14 cellular contexts compared by ENCODE assay signal in the genomic region with DNA sequence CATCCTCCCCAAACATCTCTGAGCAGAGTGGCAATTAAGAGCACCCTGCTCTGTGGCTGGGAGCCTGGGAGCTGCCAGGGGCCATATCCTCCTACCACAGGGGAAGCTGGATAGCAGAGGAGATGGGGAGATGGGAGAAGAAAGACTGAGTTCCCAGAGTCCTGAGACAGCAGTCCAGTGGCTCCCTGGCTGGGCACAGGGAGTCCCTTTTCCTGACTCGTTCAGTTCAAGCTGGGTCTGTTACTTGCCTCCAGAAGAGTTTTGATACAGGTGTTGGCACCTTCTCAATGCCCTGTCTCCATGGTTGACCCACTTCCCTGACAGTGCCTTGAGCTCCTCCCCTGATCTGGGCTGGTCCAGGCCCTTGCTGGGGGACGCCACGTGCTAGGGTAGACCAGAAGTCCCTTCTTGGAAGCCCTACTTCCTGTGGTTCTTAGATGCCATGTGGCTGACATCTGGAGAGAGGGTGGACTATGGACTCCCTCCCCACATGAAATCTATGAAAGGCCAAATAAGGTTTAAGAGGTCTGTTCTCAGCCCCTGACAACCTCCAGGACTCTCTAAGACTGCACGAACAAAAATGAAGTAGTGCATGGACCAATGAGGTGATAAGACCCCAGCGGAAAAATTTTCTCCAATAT.
DNase-seq lines count a peak whose midpoint lies in the region; ATAC-seq and TF ChIP-seq lines count a peak whose summit lies in the region.
"Had no signal": no experiment of that assay in that cellular context is flagged by ENCODE, and none has a peak within 500 bp of the region (broad histone marks: within the 10 kb centered on the region; RNA-seq: fewer than 3 reads in every experiment).

No MANE protein-coding gene starts in this region.

- H3K4me1 Mint-ChIP-seq in activated naive CD8-positive, alpha-beta T cell treated with anti-CD3 and anti-CD28 coated beads, Interleukin-2, amount 50 U/mL, for 24 hours, result peaks cover 94% of the 10 kb centered on the region

- H3K27ac ChIP-seq in lower lobe of right lung (peak overlapping the region; percentile 66), stomach (peak overlapping the region; percentile 53 to 99 (median 99))
- H3K27ac ChIP-seq: 22Rv1 had no signal

- H3K27me3 Mint-ChIP-seq in activated naive CD8-positive, alpha-beta T cell treated with anti-CD3 and anti-CD28 coated beads, Interleukin-2, amount 50 U/mL, for 24 hours, result peaks cover 5% of the 10 kb centered on the region

- H3K9me3 ChIP-seq in lower lobe of right lung (no peaks in the 10 kb centered on the region), stomach (peaks cover 0 to under 1% (median 0%) of the 10 kb centered on the region in 4 donors)
- H3K9me3 ChIP-seq: MG63 had no signal

- intact Hi-C loops in lower lobe of right lung (cut with DNase I) (loop anchor here (10.0 kb wide), 1 partner anchor 229 kb away; the partner anchor contains the start of gene NFIL3), stomach (cut with DNase I; ENCODE audit: low total_unique reads) (no loop called here)

- peak; percentile 4 for DNase-seq in DMS 273 (lab: John Stamatoyannopoulos, UW; ENCODE audit: unreplicated experiment)
- DNase-seq in DMS 273 treated with DMSO at 0.1 percent for 48 hours (lab: John Stamatoyannopoulos, UW), result no peak
- DNase-seq in activated naive CD8-positive, alpha-beta T cell treated with anti-CD3 and anti-CD28 coated beads, Interleukin-2, amount 50 U/mL, for 24 hours, result no peak
- no peak for DNase-seq in lower lobe of right lung
- no peak for DNase-seq in stomach
- DNase-seq in middle frontal gyrus (ENCODE audit: extremely low spot score, low spot score), result no peak
- DNase-seq: activated gamma-delta T cell, cortex of kidney, MG63, NCI-H226 had no signal

- TF ChIP-seq POLR2A in stomach (IDR thresholded peaks at IDR 0.05), result no peak

- H3K36me3 ChIP-seq in lower lobe of right lung, result no peaks in the 10 kb centered on the region
- no peaks in the 10 kb centered on the region for H3K36me3 ChIP-seq in stomach
- H3K36me3 ChIP-seq: MG63 had no signal

- H3K4me1 ChIP-seq in lower lobe of right lung (peaks cover 78% of the 10 kb centered on the region), stomach (peaks cover 37 to 83% (median 66%) of the 10 kb centered on the region in 4 donors)

- peak overlapping the region; percentile 95 for H3K27ac Mint-ChIP-seq in activated naive CD8-positive, alpha-beta T cell treated with anti-CD3 and anti-CD28 coated beads, Interleukin-2, amount 50 U/mL, for 24 hours

- no peak for TF ChIP-seq EP300 in stomach (IDR thresholded peaks at IDR 0.05)

- ATAC-seq in activated naive CD8-positive, alpha-beta T cell treated with anti-CD3 and anti-CD28 coated beads, Interleukin-2, amount 50 U/mL, for 24 hours, result no peak
- ATAC-seq in lower lobe of right lung (no peak), HG02759 (IDR thresholded peaks at IDR 0.05; ENCODE audit: unreplicated experiment) (no peak), HG03135 (IDR thresholded peaks at IDR 0.05; ENCODE audit: unreplicated experiment) (no peak)
- ATAC-seq: Panc1 had no signal

- H3K4me3 Mint-ChIP-seq in activated naive CD8-positive, alpha-beta T cell treated with anti-CD3 and anti-CD28 coated beads, Interleukin-2, amount 50 U/mL, for 24 hours, result peak overlapping the region; percentile 74

- H3K36me3 Mint-ChIP-seq in activated naive CD8-positive, alpha-beta T cell treated with anti-CD3 and anti-CD28 coated beads, Interleukin-2, amount 50 U/mL, for 24 hours (ENCODE audit: low read depth), result peaks cover 11% of the 10 kb centered on the region

- 91 to 94% (median 92%) methylated on average over 5 of the region's 5 CpGs for WGBS in stomach, 5 donors

- H3K9me3 Mint-ChIP-seq in activated naive CD8-positive, alpha-beta T cell treated with anti-CD3 and anti-CD28 coated beads, Interleukin-2, amount 50 U/mL, for 24 hours, result peaks cover 16% of the 10 kb centered on the region

- no peak overlapping the region for H3K4me3 ChIP-seq in lower lobe of right lung
- no peak overlapping the region for H3K4me3 ChIP-seq in stomach
- H3K4me3 ChIP-seq: MG63 had no signal

- TF ChIP-seq CTCF in lower lobe of right lung (IDR thresholded peaks at IDR 0.05), result no peak
- TF ChIP-seq CTCF in stomach (IDR thresholded peaks at IDR 0.05), result no peak

- H3K27me3 ChIP-seq in lower lobe of right lung (ENCODE audit: low read depth) (no peaks in the 10 kb centered on the region), stomach (no peaks in the 10 kb centered on the region)
- H3K27me3 ChIP-seq: MG63 had no signal
